Comparison of ENCODE assay signal across 9 cellular contexts in the genomic region with DNA sequence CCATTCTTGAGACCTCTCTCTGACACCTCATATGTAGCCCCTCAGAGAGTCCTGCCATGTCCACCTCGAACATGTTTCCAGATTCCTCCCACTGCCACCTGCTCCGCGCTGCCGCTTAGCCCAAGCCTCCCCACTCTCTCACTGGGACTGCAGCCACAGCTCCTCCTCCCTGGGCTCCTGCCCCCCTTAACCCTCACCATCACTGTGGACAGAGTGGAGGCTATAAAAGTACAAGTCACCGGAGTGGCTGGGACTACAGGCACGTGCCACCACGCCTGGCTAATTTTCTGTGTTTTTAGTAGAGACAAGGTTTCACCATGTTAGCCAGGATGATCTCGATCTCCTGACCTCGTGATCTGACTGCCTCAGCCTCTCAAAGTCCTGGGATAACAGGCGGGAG.
"Had no signal": no experiment of that assay in that cellular context is flagged by ENCODE, and none has a peak within 500 bp of the region (broad histone marks: within the 10 kb centered on the region; RNA-seq: fewer than 3 reads in every experiment).

No MANE protein-coding gene starts in this region.

- H3K9me3 Mint-ChIP-seq: activated CD4-positive, alpha-beta memory T cell treated with anti-CD3 and anti-CD28 coated beads for 36 hours; activated T-cell treated with anti-CD3 and anti-CD28 coated beads, Interleukin-2, amount 50 U/mL, for 72 hours; endodermal cell; naive thymus-derived CD8-positive, alpha-beta T cell; stimulated activated naive CD8-positive, alpha-beta T cell treated with anti-CD3 and anti-CD28 coated beads, Interleukin-15, Interleukin-2, amounts not matched to agents 100 ng/mL and 50 ng/mL, for 24 hours had no signal

- H3K36me3 Mint-ChIP-seq: activated CD4-positive, alpha-beta memory T cell treated with anti-CD3 and anti-CD28 coated beads for 36 hours had no signal

- H3K4me3 Mint-ChIP-seq: activated CD4-positive, alpha-beta memory T cell treated with anti-CD3 and anti-CD28 coated beads for 36 hours; stimulated activated naive CD8-positive, alpha-beta T cell treated with anti-CD3 and anti-CD28 coated beads, Interleukin-15, Interleukin-2, amounts not matched to agents 100 ng/mL and 50 ng/mL, for 24 hours had no signal

- H3K27ac Mint-ChIP-seq: activated CD4-positive, alpha-beta memory T cell treated with anti-CD3 and anti-CD28 coated beads for 36 hours; activated T-cell treated with anti-CD3 and anti-CD28 coated beads, Interleukin-2, amount 50 U/mL, for 72 hours; endodermal cell; naive thymus-derived CD8-positive, alpha-beta T cell; stimulated activated naive CD8-positive, alpha-beta T cell treated with anti-CD3 and anti-CD28 coated beads, Interleukin-15, Interleukin-2, amounts not matched to agents 100 ng/mL and 50 ng/mL, for 24 hours had no signal

- ATAC-seq: naive thymus-derived CD8-positive, alpha-beta T cell had no signal

- DNase-seq: cerebellar nuclear complex; hippocampal formation; naive thymus-derived CD8-positive, alpha-beta T cell; stimulated activated CD8-positive, alpha-beta memory T cell treated with anti-CD3 and anti-CD28 coated beads, Interleukin-4, amount 100 ng/mL, for 48 hours; T-helper 2 cell had no signal

- H3K4me1 Mint-ChIP-seq: endodermal cell had no signal
